ENCODE assay signal across 1 cellular context in the genomic region with DNA sequence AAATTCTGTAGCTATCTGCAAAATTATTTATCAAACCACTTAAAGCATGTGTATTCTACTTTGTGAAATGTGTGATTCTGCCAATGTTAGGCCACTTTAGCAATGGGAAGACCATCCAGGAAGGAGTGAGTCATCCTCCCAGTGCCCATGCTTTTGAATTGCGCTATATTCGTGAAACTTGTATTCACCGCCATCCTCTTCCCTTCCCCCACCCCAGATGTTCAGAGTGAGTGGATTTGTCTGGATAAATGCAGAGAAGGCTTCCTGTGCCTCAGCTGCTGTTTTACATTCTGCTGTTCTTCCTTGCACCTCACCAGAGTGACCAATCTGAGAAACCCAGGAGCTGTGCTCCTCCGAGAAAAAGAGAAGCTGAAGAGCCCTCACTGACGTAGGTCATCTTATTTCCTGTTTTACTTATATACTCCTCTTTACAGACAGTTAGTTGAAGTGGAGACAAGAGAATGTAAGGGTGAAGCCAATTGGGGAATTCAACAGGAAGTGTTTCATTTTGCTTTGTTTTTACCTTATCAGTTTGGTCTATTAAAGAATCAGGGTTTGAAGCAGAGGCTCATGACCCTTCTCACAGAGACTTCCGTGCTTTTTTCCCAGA.
TF ChIP-seq lines count a peak whose summit lies in the region.

No MANE protein-coding gene starts in this region.

TF ChIP-seq in endothelial cell of umbilical vein, 7 proteins besides CTCF, POLR2A, EP300 and RAD21:
- TF ChIP-seq FOS (IDR thresholded peaks at IDR 0.05; ENCODE audit: borderline replicate concordance, insufficient read depth, low read length) = peak; percentile 18
- TF ChIP-seq POLR2AphosphoS5 (IDR thresholded peaks at IDR 0.05; ENCODE audit: insufficient read depth, low read depth, low read length) = no peak
